Comparison of ENCODE assay signal across 17 cellular contexts in the genomic region with DNA sequence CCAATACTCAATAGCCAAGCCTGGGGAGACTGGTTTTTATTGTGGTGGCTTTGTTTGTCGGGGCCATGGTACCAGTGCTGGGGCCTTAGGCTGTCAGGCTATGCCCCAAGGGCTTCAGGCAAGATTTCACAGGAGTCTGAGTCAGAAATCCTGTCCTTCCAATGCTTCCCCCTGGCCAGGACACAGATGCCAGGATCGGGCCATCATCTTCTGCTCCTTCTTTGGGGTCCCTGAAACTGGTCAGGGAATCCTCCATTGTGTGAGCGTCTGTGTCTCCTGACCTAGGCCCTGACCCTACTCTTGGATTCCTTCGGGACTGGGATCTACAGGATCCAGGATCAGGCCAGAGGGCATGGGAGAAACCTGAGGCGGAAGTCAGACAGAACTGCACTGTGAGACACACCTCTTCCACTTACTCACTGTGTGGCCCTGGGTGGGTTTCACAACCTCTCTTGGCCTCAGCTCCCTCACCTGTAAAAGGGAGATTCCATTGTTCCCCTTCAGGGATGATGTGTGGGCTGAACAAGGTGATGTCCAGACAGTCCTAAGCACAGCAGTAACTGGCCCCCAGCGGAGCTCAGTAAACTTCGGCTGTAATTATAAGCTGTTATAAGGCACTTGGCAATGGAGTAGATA.
DNase-seq lines count a peak whose midpoint lies in the region; ATAC-seq and TF ChIP-seq lines count a peak whose summit lies in the region.
"Had no signal": no experiment of that assay in that cellular context is flagged by ENCODE, and none has a peak within 500 bp of the region (broad histone marks: within the 10 kb centered on the region; RNA-seq: fewer than 3 reads in every experiment).

No MANE protein-coding gene starts in this region.

- H3K4me3 ChIP-seq in RWPE2 (ENCODE audit: severe bottlenecking) (no peak overlapping the region), trophoblast cell (ENCODE audit: low read depth, low read length) (no peak overlapping the region)
- H3K4me3 ChIP-seq: SJSA1 had no signal

- no peak overlapping the region for H3K23ac ChIP-seq in trophoblast cell (ENCODE audit: low read length)

- no peak overlapping the region for H2AFZ ChIP-seq in trophoblast cell (ENCODE audit: insufficient read depth, low read length, poor library complexity)

- no peak overlapping the region for H4K12ac ChIP-seq in trophoblast cell (ENCODE audit: low read depth, low read length)

- H3K36me3 ChIP-seq in RWPE2 (ENCODE audit: low read depth), result no peaks in the 10 kb centered on the region
- H3K36me3 ChIP-seq in trophoblast cell (ENCODE audit: control insufficient read depth in 1 of 2, insufficient read depth in 2 of 2, low read length in 2 of 2), result no peaks in the 10 kb centered on the region
- H3K36me3 ChIP-seq: SJSA1 had no signal

- H3K79me1 ChIP-seq in trophoblast cell (ENCODE audit: low read length), result no peaks in the 10 kb centered on the region

- no peak for TF ChIP-seq CTCF in RWPE2 (IDR thresholded peaks at IDR 0.05; ENCODE audit: poor library complexity, severe bottlenecking)

- WGBS in trophoblast cell (ENCODE audit: extremely low coverage, insufficient coverage, insufficient read length), result no CpG with 5 or more reads among the region's 7 CpGs

- peak overlapping the region; percentile 10 for H2BK12ac ChIP-seq in trophoblast cell (ENCODE audit: low read length)

- ATAC-seq in GM18868 (IDR thresholded peaks at IDR 0.05; ENCODE audit: unreplicated experiment) (peak; percentile 54), RWPE2 (ENCODE audit: low read depth) (peak; percentile 30; the same call in 2 of the 3 replicates), HG02610 (IDR thresholded peaks at IDR 0.05; ENCODE audit: unreplicated experiment) (no peak)
- ATAC-seq: Right ventricle myocardium inferior had no signal

- H3K4ac ChIP-seq in trophoblast cell (ENCODE audit: low read depth, low read length), result no peak overlapping the region

- no peak overlapping the region for H3K4me2 ChIP-seq in trophoblast cell (ENCODE audit: low read length)

- no peak overlapping the region for H3K9ac ChIP-seq in trophoblast cell (ENCODE audit: low read length)

- DNase-seq in NCI-H1417 (lab: John Stamatoyannopoulos, UW) (peak in 2 of 3 experiments; percentile 48 to 81), NCI-H1417 treated with DMSO at 0.1 percent for 48 hours (lab: John Stamatoyannopoulos, UW) (no peak), RWPE2 (ENCODE audit: low spot score) (no peak), trophoblast cell (peak; percentile 82 to 87), SHP77 (lab: John Stamatoyannopoulos, UW) (no peak), NCI-H510A (lab: John Stamatoyannopoulos, UW) (no peak)
- DNase-seq: DND-41, HCEC 1CT, NCI-H1092 treated with DMSO at 0.1 percent for 48 hours, NCI-H1930, NCI-H69 had no signal

- H3K27ac ChIP-seq in RWPE2 (ENCODE audit: poor library complexity, severe bottlenecking), result no peak overlapping the region
- no peak overlapping the region for H3K27ac ChIP-seq in trophoblast cell (ENCODE audit: low read depth, low read length)
- H3K27ac ChIP-seq: 22Rv1, C4-2B, SJSA1 had no signal

- H2AK5ac ChIP-seq in trophoblast cell (ENCODE audit: low read length), result no peak overlapping the region

- H3K9me3 ChIP-seq in RWPE2 (ENCODE audit: severe bottlenecking) (no peaks in the 10 kb centered on the region), trophoblast cell (ENCODE audit: insufficient read depth, low read depth, low read length) (no peaks in the 10 kb centered on the region)
- H3K9me3 ChIP-seq: SJSA1 had no signal

- peaks cover 29% of the 10 kb centered on the region for H3K4me1 ChIP-seq in RWPE2 (ENCODE audit: insufficient read depth, poor library complexity, severe bottlenecking)
- peaks cover 15 to 19% of the 10 kb centered on the region in 2 experiments for H3K4me1 ChIP-seq in trophoblast cell (ENCODE audit: control insufficient read depth in 1 of 2, insufficient read depth in 2 of 2, low read length in 2 of 2)

- no peaks in the 10 kb centered on the region for H3K79me2 ChIP-seq in trophoblast cell (ENCODE audit: control insufficient read depth, insufficient read depth, low read length, poor library complexity)

- H2BK5ac ChIP-seq in trophoblast cell (ENCODE audit: low read depth, low read length, poor library complexity), result no peak overlapping the region

- H4K8ac ChIP-seq in trophoblast cell (ENCODE audit: low read depth, low read length), result no peak overlapping the region

- H3K18ac ChIP-seq in trophoblast cell (ENCODE audit: low read length), result no peak overlapping the region

- no peak overlapping the region for H3K14ac ChIP-seq in trophoblast cell (ENCODE audit: low read length)

- H2BK120ac ChIP-seq in trophoblast cell (ENCODE audit: insufficient read depth, low read length, poor library complexity), result no peak overlapping the region

- no peak overlapping the region for H4K91ac ChIP-seq in trophoblast cell (ENCODE audit: low read depth, low read length)

- H3K27me3 ChIP-seq in RWPE2 (ENCODE audit: insufficient read depth, poor library complexity, severe bottlenecking), result no peaks in the 10 kb centered on the region
- no peaks in the 10 kb centered on the region for H3K27me3 ChIP-seq in trophoblast cell (ENCODE audit: insufficient read depth, low read length)
- H3K27me3 ChIP-seq: SJSA1 had no signal

Comparison
In these comparisons a context has a peak if more than half of its experiments do, and no peak if none do; other contexts are left out.
1. DNase-seq: peak in NCI-H1417 (2 of 3) and trophoblast cell (2 of 2); none in NCI-H1417 treated with DMSO at 0.1 percent for 48 hours (single experiment), RWPE2 (single experiment), SHP77 (0 of 2) and NCI-H510A (single experiment).